17 cellular contexts compared by ENCODE assay signal in the genomic region with DNA sequence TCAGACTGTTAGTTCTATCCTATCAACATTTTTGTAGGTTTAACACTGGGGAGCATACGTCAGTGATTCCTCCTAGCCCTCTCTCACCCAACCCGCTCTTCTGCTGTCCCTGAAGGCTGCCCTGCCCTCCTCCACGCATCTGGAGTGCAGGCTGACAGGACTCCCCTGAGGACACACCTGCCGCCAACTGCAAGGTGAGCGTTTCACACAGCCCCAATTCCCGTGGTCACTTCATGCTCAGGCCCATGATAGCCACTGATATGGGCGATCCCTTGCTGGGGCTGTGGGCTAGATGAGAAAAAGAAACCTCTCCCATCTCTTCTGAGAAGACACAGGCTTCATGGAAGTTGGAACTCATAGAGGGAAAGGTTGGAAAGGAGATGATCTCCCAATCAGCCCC.
DNase-seq lines count a peak whose midpoint lies in the region; ATAC-seq lines count a peak whose summit lies in the region.
"Had no signal": no experiment of that assay in that cellular context is flagged by ENCODE, and none has a peak within 500 bp of the region (broad histone marks: within the 10 kb centered on the region; RNA-seq: fewer than 3 reads in every experiment).

No MANE protein-coding gene starts in this region.

- H2AK5ac ChIP-seq in mesenchymal stem cell (ENCODE audit: low read length, severe bottlenecking) = no peak overlapping the region

- ATAC-seq in GM21526 (IDR thresholded peaks at IDR 0.05; ENCODE audit: low FRiP score, unreplicated experiment) = no peak
- no peak for ATAC-seq in left colon
- ATAC-seq: CD8-positive, alpha-beta T cell had no signal

- no peak overlapping the region for H3K18ac ChIP-seq in mesenchymal stem cell (ENCODE audit: low read depth in 1 of 2, low read length in 2 of 2)

- H3K4me1 ChIP-seq in BLaER1 = peaks cover 29% of the 10 kb centered on the region
- peaks cover 5% of the 10 kb centered on the region for H3K4me1 ChIP-seq in mesenchymal stem cell (ENCODE audit: control insufficient read depth, insufficient read depth, low read depth, low read length)
- H3K4me1 ChIP-seq: A549, Caco-2 had no signal

- H3K9ac ChIP-seq in BLaER1 = no peak overlapping the region
- no peak overlapping the region for H3K9ac ChIP-seq in mesenchymal stem cell (ENCODE audit: low read length)

- H3K9me3 ChIP-seq in BLaER1 = no peaks in the 10 kb centered on the region
- H3K9me3 ChIP-seq in mesenchymal stem cell (ENCODE audit: control insufficient read depth, low read length) = no peaks in the 10 kb centered on the region
- H3K9me3 ChIP-seq: A549, Caco-2 had no signal

- no peak overlapping the region for H3K23ac ChIP-seq in mesenchymal stem cell (ENCODE audit: low read length in 2 of 2)

- H4K20me1 ChIP-seq in BLaER1 = no peaks in the 10 kb centered on the region

- no peak overlapping the region for H2BK15ac ChIP-seq in mesenchymal stem cell (ENCODE audit: low read depth, poor library complexity, severe bottlenecking)

- H2BK5ac ChIP-seq in mesenchymal stem cell (ENCODE audit: low read depth, low read length, poor library complexity, severe bottlenecking) = no peak overlapping the region

- H4K8ac ChIP-seq in mesenchymal stem cell (ENCODE audit: low read length) = no peak overlapping the region

- no peak overlapping the region for H3K14ac ChIP-seq in mesenchymal stem cell (ENCODE audit: low read length in 2 of 2)

- no peak overlapping the region for H3K4ac ChIP-seq in mesenchymal stem cell (ENCODE audit: low read depth in 1 of 2, low read length in 2 of 2)

- no peaks in the 10 kb centered on the region for H3K36me3 ChIP-seq in BLaER1
- no peaks in the 10 kb centered on the region for H3K36me3 ChIP-seq in mesenchymal stem cell (ENCODE audit: control insufficient read depth in 1 of 2, insufficient read depth in 2 of 2, low read depth in 1 of 2, low read length in 2 of 2)

- no peaks in the 10 kb centered on the region for H3K79me1 ChIP-seq in mesenchymal stem cell (replicated peaks; ENCODE audit: low read length, poor library complexity, severe bottlenecking)

- H2AFZ ChIP-seq in mesenchymal stem cell (ENCODE audit: low read depth, low read length) = no peak overlapping the region

- H3K4me2 ChIP-seq in BLaER1 = peak overlapping the region; percentile 26; the same call in 1 of the 2 replicates
- H3K4me2 ChIP-seq in mesenchymal stem cell (ENCODE audit: low read length, poor library complexity, severe bottlenecking) = no peak overlapping the region
- H3K4me2 ChIP-seq: A549 had no signal

- 73% methylated on average over 6 of the region's 7 CpGs for whole genome bisulfite sequencing in mesenchymal stem cell

- peak overlapping the region; percentile 55 for H4K91ac ChIP-seq in mesenchymal stem cell (ENCODE audit: low read length)

- H3K27me3 ChIP-seq in BLaER1 (peaks cover 44% of the 10 kb centered on the region), mesenchymal stem cell (ENCODE audit: control insufficient read depth in 1 of 2, insufficient read depth in 1 of 2, low read length in 2 of 2) (peaks cover 53 to 70% of the 10 kb centered on the region in 2 experiments)

- intact Hi-C loops in left colon (cut with DNase I, micrococcal nuclease) = no loop called here

- peak; percentile 34 for DNase-seq in ecto neural progenitor cell (ENCODE audit: low spot score)
- DNase-seq in mesenchymal stem cell = no peak
- DNase-seq in NCI-H524 (lab: John Stamatoyannopoulos, UW) = no peak
- DNase-seq in left colon = no peak
- DNase-seq: 8988T; Caco-2; CD4-positive, CD25-positive, alpha-beta regulatory T cell; DMS153; DND-41; GOT3; H7; HCEC 1CT had no signal

- H2BK12ac ChIP-seq in mesenchymal stem cell (ENCODE audit: low read length in 2 of 2) = no peak overlapping the region

- H3K4me3 ChIP-seq in BLaER1 = no peak overlapping the region
- H3K4me3 ChIP-seq in mesenchymal stem cell (ENCODE audit: insufficient read depth in 1 of 2, low read depth in 1 of 2, low read length in 2 of 2) = no peak overlapping the region
- H3K4me3 ChIP-seq: A549 had no signal

- no peak overlapping the region for H2BK120ac ChIP-seq in mesenchymal stem cell (ENCODE audit: low read depth, low read length)

- H3K27ac ChIP-seq in BLaER1 (no peak overlapping the region), mesenchymal stem cell (ENCODE audit: low read length, poor library complexity, severe bottlenecking) (no peak overlapping the region)
- H3K27ac ChIP-seq: A549, C4-2B had no signal
